Comparison of ENCODE assay signal across 8 cellular contexts in the genomic region with DNA sequence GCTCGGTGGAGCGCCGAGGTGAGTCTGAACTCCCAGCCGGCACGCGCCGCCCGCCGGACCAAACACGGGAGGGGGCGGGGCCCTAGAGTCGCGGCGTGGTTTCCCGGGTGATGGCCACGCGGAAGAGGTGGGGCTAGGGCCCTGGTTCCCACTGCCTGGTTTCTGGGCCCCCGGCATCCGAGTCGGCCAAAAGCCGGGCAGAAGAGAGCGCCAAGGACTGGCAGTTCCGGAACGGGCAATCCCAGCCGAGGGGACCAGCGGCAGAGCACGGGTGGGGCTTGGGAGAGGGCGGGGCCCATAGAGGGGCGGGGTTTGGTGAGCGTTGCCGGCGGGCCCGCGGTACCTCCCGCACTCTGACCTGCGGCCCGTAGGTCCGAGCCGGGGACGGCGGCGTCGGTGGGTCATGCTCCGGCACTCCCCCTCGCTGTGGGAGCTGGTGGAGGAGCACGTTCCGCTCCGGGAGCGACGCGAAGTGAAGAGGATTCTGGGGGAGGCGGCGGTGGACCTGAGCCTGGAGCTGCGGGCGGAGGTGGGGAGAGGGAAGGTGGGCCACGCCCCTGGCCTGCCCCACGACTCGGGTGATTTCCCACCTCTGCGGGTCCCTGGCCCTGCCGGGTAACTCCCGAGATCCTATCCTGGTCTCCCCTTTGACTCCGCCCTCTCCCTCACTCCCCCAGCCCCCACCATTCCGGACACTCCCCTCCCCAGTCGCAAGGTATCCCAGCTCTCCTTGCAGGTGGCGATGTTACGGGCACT. TPM values are rescaled to one million over a fixed set of nuclear protein-coding genes. Genes with fewer than 3 reads are reported as not detected.
DNase-seq lines count a peak whose midpoint lies in the region; ATAC-seq and TF ChIP-seq lines count a peak whose summit lies in the region.

A gene (plus strand): TSS at position 124 of the 756 bp plus-strand sequence. CDS start 280 bp downstream, at position 404.

- H3K4me3 Mint-ChIP-seq in activated naive CD4-positive, alpha-beta T cell treated with anti-CD3 and anti-CD28 coated beads, Interleukin-2, amount 50 U/mL, for 24 hours = peak within 1 kb of the TSS; percentile 88
- H3K4me3 Mint-ChIP-seq in osteocyte (ENCODE audit: unreplicated experiment) = peak within 1 kb of the TSS; percentile 91

- peak; percentile 52 for ATAC-seq in GM21786 (IDR thresholded peaks at IDR 0.05; ENCODE audit: unreplicated experiment)

- no peak within 1 kb of the TSS for H3K27ac ChIP-seq in SK-N-MC
- peak within 1 kb of the TSS; percentile 33 for H3K27ac ChIP-seq in thymus (ENCODE audit: low read depth)

- peak within 1 kb of the TSS; percentile 46 for H3K27ac Mint-ChIP-seq in activated naive CD4-positive, alpha-beta T cell treated with anti-CD3 and anti-CD28 coated beads, Interleukin-2, amount 50 U/mL, for 24 hours
- peak within 1 kb of the TSS; percentile 82 for H3K27ac Mint-ChIP-seq in osteocyte (ENCODE audit: unreplicated experiment)

- H3K4me1 Mint-ChIP-seq in activated naive CD4-positive, alpha-beta T cell treated with anti-CD3 and anti-CD28 coated beads, Interleukin-2, amount 50 U/mL, for 24 hours = peaks cover 8% of the 10 kb centered on the region
- H3K4me1 Mint-ChIP-seq in osteocyte (ENCODE audit: unreplicated experiment) = peaks cover 18% of the 10 kb centered on the region

- H3K9me3 ChIP-seq in SK-N-MC (ENCODE audit: low read depth, low read length) (no peaks in the 10 kb centered on the region), thymus (ENCODE audit: control insufficient read depth) (no peaks in the 10 kb centered on the region)

- H3K4me1 ChIP-seq in thymus (ENCODE audit: control insufficient read depth, insufficient read depth, low read length) = peaks cover 7% of the 10 kb centered on the region

- H3K36me3 ChIP-seq in SK-N-MC (ENCODE audit: insufficient read depth, low read length) (no peaks in the 10 kb centered on the region), thymus (ENCODE audit: control insufficient read depth, insufficient read depth) (no peaks in the 10 kb centered on the region)

- WGBS in thymus = 1% methylated on average over 66 of the region's 66 CpGs

- no peaks in the 10 kb centered on the region for H3K27me3 Mint-ChIP-seq in activated naive CD4-positive, alpha-beta T cell treated with anti-CD3 and anti-CD28 coated beads, Interleukin-2, amount 50 U/mL, for 24 hours
- H3K27me3 Mint-ChIP-seq in osteocyte (ENCODE audit: unreplicated experiment) = no peaks in the 10 kb centered on the region

- no peaks in the 10 kb centered on the region for H3K9me3 Mint-ChIP-seq in activated naive CD4-positive, alpha-beta T cell treated with anti-CD3 and anti-CD28 coated beads, Interleukin-2, amount 50 U/mL, for 24 hours
- no peaks in the 10 kb centered on the region for H3K9me3 Mint-ChIP-seq in osteocyte (ENCODE audit: unreplicated experiment)

- TF ChIP-seq CTCF in osteocyte (IDR thresholded peaks at IDR 0.05) = no peak

- H3K4me3 ChIP-seq in SK-N-MC = peak within 1 kb of the TSS; percentile 78
- peak within 1 kb of the TSS; percentile 73 for H3K4me3 ChIP-seq in thymus (ENCODE audit: low read length)

- intact Hi-C loops in head of caudate nucleus (cut with DNase I) = no loop called here

- no peaks in the 10 kb centered on the region for H3K27me3 ChIP-seq in thymus (ENCODE audit: control insufficient read depth, insufficient read depth)

- H3K9ac ChIP-seq in SK-N-MC (ENCODE audit: insufficient read length) = peak within 1 kb of the TSS; percentile 65

- DNase-seq in DMS53 treated with DMSO at 0.1 percent for 48 hours (lab: John Stamatoyannopoulos, UW; ENCODE audit: unreplicated experiment) (peak; percentile 81), Kasumi-1 (lab: John Stamatoyannopoulos, UW) (peak; percentile 48 to 69), SK-N-MC (ENCODE audit: low read depth, low spot score) (no peak), head of caudate nucleus (peak; percentile 58 to 90 (median 81)), osteocyte (ENCODE audit: extremely low spot score, unreplicated experiment) (peak; percentile 92)

- no peaks in the 10 kb centered on the region for H3K36me3 Mint-ChIP-seq in activated naive CD4-positive, alpha-beta T cell treated with anti-CD3 and anti-CD28 coated beads, Interleukin-2, amount 50 U/mL, for 24 hours
- no peaks in the 10 kb centered on the region for H3K36me3 Mint-ChIP-seq in osteocyte (ENCODE audit: unreplicated experiment)

RNA-seq across cellular contexts. Expression of the gene that starts here (rescaled TPM):
- 5.1 and 5.3 TPM in 2 replicates for total RNA-seq in osteocyte
- 11.1 TPM for polyA plus RNA-seq in thymus
